ENCODE assay signal across 1 cellular context in the genomic region with DNA sequence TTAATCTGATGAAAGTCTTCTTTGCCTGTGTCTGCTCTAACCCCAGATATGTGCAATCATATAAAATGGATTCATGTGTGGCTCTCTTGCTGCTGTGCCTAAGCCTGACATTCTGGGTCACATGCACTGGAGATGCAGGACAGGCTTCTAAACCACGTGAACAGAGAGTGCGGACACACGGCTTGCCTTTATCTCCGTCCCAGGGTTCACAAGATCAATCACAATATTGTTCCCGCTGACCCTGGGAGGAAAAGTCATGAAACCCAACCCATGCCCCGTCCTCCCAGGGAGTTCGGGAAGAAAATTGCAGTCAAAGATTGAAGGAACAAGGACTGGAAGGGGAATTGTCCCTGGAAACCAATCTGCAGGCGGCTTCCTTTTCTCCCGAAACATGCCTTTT.
TF ChIP-seq lines count a peak whose summit lies in the region.

No MANE protein-coding gene starts in this region.

TF ChIP-seq in HepG2, 621 proteins besides CTCF, POLR2A, EP300 and RAD21 (continued from another document and continues in another):
- TF ChIP-seq, protein P1, sequence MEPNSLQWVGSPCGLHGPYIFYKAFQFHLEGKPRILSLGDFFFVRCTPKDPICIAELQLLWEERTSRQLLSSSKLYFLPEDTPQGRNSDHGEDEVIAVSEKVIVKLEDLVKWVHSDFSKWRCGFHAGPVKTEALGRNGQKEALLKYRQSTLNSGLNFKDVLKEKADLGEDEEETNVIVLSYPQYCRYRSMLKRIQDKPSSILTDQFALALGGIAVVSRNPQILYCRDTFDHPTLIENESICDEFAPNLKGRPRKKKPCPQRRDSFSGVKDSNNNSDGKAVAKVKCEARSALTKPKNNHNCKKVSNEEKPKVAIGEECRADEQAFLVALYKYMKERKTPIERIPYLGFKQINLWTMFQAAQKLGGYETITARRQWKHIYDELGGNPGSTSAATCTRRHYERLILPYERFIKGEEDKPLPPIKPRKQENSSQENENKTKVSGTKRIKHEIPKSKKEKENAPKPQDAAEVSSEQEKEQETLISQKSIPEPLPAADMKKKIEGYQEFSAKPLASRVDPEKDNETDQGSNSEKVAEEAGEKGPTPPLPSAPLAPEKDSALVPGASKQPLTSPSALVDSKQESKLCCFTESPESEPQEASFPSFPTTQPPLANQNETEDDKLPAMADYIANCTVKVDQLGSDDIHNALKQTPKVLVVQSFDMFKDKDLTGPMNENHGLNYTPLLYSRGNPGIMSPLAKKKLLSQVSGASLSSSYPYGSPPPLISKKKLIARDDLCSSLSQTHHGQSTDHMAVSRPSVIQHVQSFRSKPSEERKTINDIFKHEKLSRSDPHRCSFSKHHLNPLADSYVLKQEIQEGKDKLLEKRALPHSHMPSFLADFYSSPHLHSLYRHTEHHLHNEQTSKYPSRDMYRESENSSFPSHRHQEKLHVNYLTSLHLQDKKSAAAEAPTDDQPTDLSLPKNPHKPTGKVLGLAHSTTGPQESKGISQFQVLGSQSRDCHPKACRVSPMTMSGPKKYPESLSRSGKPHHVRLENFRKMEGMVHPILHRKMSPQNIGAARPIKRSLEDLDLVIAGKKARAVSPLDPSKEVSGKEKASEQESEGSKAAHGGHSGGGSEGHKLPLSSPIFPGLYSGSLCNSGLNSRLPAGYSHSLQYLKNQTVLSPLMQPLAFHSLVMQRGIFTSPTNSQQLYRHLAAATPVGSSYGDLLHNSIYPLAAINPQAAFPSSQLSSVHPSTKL (CRISPR knock-in tag; IDR thresholded peaks at IDR 0.05), result peak; percentile 91
- 0 out of 2 replicates have a peak, but pooled peaks have one; percentile 5 for TF ChIP-seq CEBPG (CRISPR knock-in tag; IDR thresholded peaks at IDR 0.05)
- TF ChIP-seq, protein P2, sequence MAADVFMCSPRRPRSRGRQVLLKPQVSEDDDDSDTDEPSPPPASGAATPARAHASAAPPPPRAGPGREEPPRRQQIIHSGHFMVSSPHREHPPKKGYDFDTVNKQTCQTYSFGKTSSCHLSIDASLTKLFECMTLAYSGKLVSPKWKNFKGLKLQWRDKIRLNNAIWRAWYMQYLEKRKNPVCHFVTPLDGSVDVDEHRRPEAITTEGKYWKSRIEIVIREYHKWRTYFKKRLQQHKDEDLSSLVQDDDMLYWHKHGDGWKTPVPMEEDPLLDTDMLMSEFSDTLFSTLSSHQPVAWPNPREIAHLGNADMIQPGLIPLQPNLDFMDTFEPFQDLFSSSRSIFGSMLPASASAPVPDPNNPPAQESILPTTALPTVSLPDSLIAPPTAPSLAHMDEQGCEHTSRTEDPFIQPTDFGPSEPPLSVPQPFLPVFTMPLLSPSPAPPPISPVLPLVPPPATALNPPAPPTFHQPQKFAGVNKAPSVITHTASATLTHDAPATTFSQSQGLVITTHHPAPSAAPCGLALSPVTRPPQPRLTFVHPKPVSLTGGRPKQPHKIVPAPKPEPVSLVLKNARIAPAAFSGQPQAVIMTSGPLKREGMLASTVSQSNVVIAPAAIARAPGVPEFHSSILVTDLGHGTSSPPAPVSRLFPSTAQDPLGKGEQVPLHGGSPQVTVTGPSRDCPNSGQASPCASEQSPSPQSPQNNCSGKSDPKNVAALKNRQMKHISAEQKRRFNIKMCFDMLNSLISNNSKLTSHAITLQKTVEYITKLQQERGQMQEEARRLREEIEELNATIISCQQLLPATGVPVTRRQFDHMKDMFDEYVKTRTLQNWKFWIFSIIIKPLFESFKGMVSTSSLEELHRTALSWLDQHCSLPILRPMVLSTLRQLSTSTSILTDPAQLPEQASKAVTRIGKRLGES (CRISPR knock-in tag; IDR thresholded peaks at IDR 0.05; ENCODE audit: borderline replicate concordance), result peak; percentile 82
- TF ChIP-seq SOX13 (IDR thresholded peaks at IDR 0.05), result no peak
- TF ChIP-seq SOX13 (CRISPR knock-in tag; conservative IDR thresholded peaks at IDR 0.05 in 1 of 2, IDR thresholded peaks at IDR 0.05 in 1 of 2), result peak in 1 of 2 experiments; percentile 91; a peak in 2 of 4 replicates
- TF ChIP-seq ZNF644 (CRISPR knock-in tag; IDR thresholded peaks at IDR 0.05; ENCODE audit: low read depth), result peak; percentile 47; the same call in 1 of the 2 replicates
- TF ChIP-seq BRCA1 (CRISPR knock-in tag; IDR thresholded peaks at IDR 0.05), result no peak
- TF ChIP-seq, protein P3, sequence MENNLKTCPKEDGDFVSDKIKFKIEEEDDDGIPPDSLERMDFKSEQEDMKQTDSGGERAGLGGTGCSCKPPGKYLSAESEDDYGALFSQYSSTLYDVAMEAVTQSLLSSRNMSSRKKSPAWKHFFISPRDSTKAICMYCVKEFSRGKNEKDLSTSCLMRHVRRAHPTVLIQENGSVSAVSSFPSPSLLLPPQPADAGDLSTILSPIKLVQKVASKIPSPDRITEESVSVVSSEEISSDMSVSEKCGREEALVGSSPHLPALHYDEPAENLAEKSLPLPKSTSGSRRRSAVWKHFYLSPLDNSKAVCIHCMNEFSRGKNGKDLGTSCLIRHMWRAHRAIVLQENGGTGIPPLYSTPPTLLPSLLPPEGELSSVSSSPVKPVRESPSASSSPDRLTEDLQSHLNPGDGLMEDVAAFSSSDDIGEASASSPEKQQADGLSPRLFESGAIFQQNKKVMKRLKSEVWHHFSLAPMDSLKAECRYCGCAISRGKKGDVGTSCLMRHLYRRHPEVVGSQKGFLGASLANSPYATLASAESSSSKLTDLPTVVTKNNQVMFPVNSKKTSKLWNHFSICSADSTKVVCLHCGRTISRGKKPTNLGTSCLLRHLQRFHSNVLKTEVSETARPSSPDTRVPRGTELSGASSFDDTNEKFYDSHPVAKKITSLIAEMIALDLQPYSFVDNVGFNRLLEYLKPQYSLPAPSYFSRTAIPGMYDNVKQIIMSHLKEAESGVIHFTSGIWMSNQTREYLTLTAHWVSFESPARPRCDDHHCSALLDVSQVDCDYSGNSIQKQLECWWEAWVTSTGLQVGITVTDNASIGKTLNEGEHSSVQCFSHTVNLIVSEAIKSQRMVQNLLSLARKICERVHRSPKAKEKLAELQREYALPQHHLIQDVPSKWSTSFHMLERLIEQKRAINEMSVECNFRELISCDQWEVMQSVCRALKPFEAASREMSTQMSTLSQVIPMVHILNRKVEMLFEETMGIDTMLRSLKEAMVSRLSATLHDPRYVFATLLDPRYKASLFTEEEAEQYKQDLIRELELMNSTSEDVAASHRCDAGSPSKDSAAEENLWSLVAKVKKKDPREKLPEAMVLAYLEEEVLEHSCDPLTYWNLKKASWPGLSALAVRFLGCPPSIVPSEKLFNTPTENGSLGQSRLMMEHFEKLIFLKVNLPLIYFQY (CRISPR knock-in tag; IDR thresholded peaks at IDR 0.05; ENCODE audit: borderline replicate concordance), result peak; percentile 58; the same call in 1 of the 2 replicates
- no peak for TF ChIP-seq ZNF3 (CRISPR knock-in tag; IDR thresholded peaks at IDR 0.05)
- TF ChIP-seq ZNF264 (CRISPR knock-in tag; IDR thresholded peaks at IDR 0.05), result no peak
- peak; percentile 27; the same call in 1 of the 2 replicates for TF ChIP-seq ZNF205 (CRISPR knock-in tag; IDR thresholded peaks at IDR 0.05)
- TF ChIP-seq FOSL2 (CRISPR knock-in tag; IDR thresholded peaks at IDR 0.05), result peak; percentile 43; the same call in 1 of the 2 replicates
- TF ChIP-seq ZNF263 (CRISPR knock-in tag; IDR thresholded peaks at IDR 0.05), result 0 out of 2 replicates have a peak, but pooled peaks have one; percentile 52
- TF ChIP-seq RCOR2 (CRISPR knock-in tag; IDR thresholded peaks at IDR 0.05), result 0 out of 2 replicates have a peak, but pooled peaks have one; percentile 18
- TF ChIP-seq YEATS2 (CRISPR knock-in tag; IDR thresholded peaks at IDR 0.05; ENCODE audit: borderline replicate concordance), result no peak
- TF ChIP-seq MAFF (IDR thresholded peaks at IDR 0.05; ENCODE audit: low read depth, low read length), result no peak
- TF ChIP-seq KAT8 (CRISPR knock-in tag; IDR thresholded peaks at IDR 0.05), result 0 out of 2 replicates have a peak, but pooled peaks have one; percentile 12
- TF ChIP-seq MZF1 (CRISPR knock-in tag; IDR thresholded peaks at IDR 0.05; ENCODE audit: borderline replicate concordance), result no peak
- TF ChIP-seq SOX6 (IDR thresholded peaks at IDR 0.05), result no peak
- peak; percentile 93 for TF ChIP-seq SOX6 (CRISPR knock-in tag; IDR thresholded peaks at IDR 0.05)
- peak; percentile 68 for TF ChIP-seq FOXA3 (CRISPR knock-in tag; IDR thresholded peaks at IDR 0.05)
- TF ChIP-seq TEAD3 (CRISPR knock-in tag; optimal IDR thresholded peaks at IDR 0.05; ENCODE audit: borderline replicate concordance), result peak; percentile 66
- TF ChIP-seq NR2F1 (CRISPR knock-in tag; IDR thresholded peaks at IDR 0.05), result peak; percentile 59 to 81; a peak in 3 of 4 replicates
- TF ChIP-seq, protein P4, sequence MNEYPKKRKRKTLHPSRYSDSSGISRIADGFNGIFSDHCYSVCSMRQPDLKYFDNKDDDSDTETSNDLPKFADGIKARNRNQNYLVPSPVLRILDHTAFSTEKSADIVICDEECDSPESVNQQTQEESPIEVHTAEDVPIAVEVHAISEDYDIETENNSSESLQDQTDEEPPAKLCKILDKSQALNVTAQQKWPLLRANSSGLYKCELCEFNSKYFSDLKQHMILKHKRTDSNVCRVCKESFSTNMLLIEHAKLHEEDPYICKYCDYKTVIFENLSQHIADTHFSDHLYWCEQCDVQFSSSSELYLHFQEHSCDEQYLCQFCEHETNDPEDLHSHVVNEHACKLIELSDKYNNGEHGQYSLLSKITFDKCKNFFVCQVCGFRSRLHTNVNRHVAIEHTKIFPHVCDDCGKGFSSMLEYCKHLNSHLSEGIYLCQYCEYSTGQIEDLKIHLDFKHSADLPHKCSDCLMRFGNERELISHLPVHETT (CRISPR knock-in tag; conservative IDR thresholded peaks at IDR 0.05), result no peak
- TF ChIP-seq FOXO1 (CRISPR knock-in tag; IDR thresholded peaks at IDR 0.05), result 0 out of 2 replicates have a peak, but pooled peaks have one; percentile 12
- TF ChIP-seq RXRB (CRISPR knock-in tag; IDR thresholded peaks at IDR 0.05; ENCODE audit: borderline replicate concordance), result peak; percentile 69
- no peak for TF ChIP-seq SRSF9 (IDR thresholded peaks at IDR 0.05; ENCODE audit: borderline replicate concordance, insufficient read depth, low read depth, low read length, poor library complexity, severe bottlenecking)
- TF ChIP-seq, protein P5, sequence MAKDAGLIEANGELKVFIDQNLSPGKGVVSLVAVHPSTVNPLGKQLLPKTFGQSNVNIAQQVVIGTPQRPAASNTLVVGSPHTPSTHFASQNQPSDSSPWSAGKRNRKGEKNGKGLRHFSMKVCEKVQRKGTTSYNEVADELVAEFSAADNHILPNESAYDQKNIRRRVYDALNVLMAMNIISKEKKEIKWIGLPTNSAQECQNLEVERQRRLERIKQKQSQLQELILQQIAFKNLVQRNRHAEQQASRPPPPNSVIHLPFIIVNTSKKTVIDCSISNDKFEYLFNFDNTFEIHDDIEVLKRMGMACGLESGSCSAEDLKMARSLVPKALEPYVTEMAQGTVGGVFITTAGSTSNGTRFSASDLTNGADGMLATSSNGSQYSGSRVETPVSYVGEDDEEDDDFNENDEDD (CRISPR knock-in tag; IDR thresholded peaks at IDR 0.05; ENCODE audit: borderline replicate concordance), result peak; percentile 48; the same call in 1 of the 2 replicates
- TF ChIP-seq, protein P6, sequence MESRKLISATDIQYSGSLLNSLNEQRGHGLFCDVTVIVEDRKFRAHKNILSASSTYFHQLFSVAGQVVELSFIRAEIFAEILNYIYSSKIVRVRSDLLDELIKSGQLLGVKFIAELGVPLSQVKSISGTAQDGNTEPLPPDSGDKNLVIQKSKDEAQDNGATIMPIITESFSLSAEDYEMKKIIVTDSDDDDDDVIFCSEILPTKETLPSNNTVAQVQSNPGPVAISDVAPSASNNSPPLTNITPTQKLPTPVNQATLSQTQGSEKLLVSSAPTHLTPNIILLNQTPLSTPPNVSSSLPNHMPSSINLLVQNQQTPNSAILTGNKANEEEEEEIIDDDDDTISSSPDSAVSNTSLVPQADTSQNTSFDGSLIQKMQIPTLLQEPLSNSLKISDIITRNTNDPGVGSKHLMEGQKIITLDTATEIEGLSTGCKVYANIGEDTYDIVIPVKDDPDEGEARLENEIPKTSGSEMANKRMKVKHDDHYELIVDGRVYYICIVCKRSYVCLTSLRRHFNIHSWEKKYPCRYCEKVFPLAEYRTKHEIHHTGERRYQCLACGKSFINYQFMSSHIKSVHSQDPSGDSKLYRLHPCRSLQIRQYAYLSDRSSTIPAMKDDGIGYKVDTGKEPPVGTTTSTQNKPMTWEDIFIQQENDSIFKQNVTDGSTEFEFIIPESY (CRISPR knock-in tag; IDR thresholded peaks at IDR 0.05), result 0 out of 2 replicates have a peak, but pooled peaks have one; percentile 34
- TF ChIP-seq GATAD1 (CRISPR knock-in tag; IDR thresholded peaks at IDR 0.05), result no peak
- TF ChIP-seq ZMYM4 (CRISPR knock-in tag; IDR thresholded peaks at IDR 0.05), result peak; percentile 56; the same call in 1 of the 2 replicates
- TF ChIP-seq, protein P7, sequence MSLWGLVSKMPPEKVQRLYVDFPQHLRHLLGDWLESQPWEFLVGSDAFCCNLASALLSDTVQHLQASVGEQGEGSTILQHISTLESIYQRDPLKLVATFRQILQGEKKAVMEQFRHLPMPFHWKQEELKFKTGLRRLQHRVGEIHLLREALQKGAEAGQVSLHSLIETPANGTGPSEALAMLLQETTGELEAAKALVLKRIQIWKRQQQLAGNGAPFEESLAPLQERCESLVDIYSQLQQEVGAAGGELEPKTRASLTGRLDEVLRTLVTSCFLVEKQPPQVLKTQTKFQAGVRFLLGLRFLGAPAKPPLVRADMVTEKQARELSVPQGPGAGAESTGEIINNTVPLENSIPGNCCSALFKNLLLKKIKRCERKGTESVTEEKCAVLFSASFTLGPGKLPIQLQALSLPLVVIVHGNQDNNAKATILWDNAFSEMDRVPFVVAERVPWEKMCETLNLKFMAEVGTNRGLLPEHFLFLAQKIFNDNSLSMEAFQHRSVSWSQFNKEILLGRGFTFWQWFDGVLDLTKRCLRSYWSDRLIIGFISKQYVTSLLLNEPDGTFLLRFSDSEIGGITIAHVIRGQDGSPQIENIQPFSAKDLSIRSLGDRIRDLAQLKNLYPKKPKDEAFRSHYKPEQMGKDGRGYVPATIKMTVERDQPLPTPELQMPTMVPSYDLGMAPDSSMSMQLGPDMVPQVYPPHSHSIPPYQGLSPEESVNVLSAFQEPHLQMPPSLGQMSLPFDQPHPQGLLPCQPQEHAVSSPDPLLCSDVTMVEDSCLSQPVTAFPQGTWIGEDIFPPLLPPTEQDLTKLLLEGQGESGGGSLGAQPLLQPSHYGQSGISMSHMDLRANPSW (CRISPR knock-in tag; IDR thresholded peaks at IDR 0.05; ENCODE audit: borderline replicate concordance), result no peak
- no peak; the same call in 1 of the 2 replicates for TF ChIP-seq RXRA (CRISPR knock-in tag; IDR thresholded peaks at IDR 0.05)
- TF ChIP-seq RAD51 (IDR thresholded peaks at IDR 0.05; ENCODE audit: borderline replicate concordance), result 0 out of 2 replicates have a peak, but pooled peaks have one; percentile 11
- TF ChIP-seq ZNF12 (CRISPR knock-in tag; IDR thresholded peaks at IDR 0.05), result 0 out of 2 replicates have a peak, but pooled peaks have one; percentile 31
- TF ChIP-seq SAP130 (CRISPR knock-in tag; IDR thresholded peaks at IDR 0.05; ENCODE audit: low read depth), result peak; percentile 28; the same call in 1 of the 2 replicates
- no peak for TF ChIP-seq SRF (IDR thresholded peaks at IDR 0.05; ENCODE audit: low read depth, low read length)
